22 cellular contexts compared by ENCODE assay signal in genomic region chr15:52121896-52122295, GRCh38. TPM values are rescaled to one million over a fixed set of nuclear protein-coding genes. Genes with fewer than 3 reads are reported as not detected.
DNase-seq lines count a peak whose midpoint lies in the region; ATAC-seq, FAIRE-seq and TF ChIP-seq lines count a peak whose summit lies in the region.
"Had no signal": no experiment of that assay in that cellular context is flagged by ENCODE, and none has a peak within 500 bp of the region (broad histone marks: within the 10 kb centered on the region; RNA-seq: fewer than 3 reads in every experiment).

No MANE protein-coding gene starts in this region.

- H3K4ac ChIP-seq in mesenchymal stem cell (ENCODE audit: low read depth in 1 of 2, low read length in 2 of 2): no peak overlapping the region

- no peak overlapping the region for H3K14ac ChIP-seq in mesenchymal stem cell (ENCODE audit: low read length in 2 of 2)

- no peak overlapping the region for H2BK15ac ChIP-seq in mesenchymal stem cell (ENCODE audit: low read depth, poor library complexity, severe bottlenecking)

- FAIRE-seq in endothelial cell of umbilical vein (lab: Jason Lieb, UNC): peak; percentile 8
- FAIRE-seq: H54, RCC 7860 had no signal

- H2BK120ac ChIP-seq in mesenchymal stem cell (ENCODE audit: low read depth, low read length): no peak overlapping the region

- H3K9me3 ChIP-seq in endothelial cell of umbilical vein (replicated peaks; ENCODE audit: control insufficient read depth, insufficient read depth, low read length): no peaks in the 10 kb centered on the region
- no peaks in the 10 kb centered on the region for H3K9me3 ChIP-seq in mesenchymal stem cell (ENCODE audit: control insufficient read depth, low read length)
- no peaks in the 10 kb centered on the region for H3K9me3 ChIP-seq in colonic mucosa
- no peaks in the 10 kb centered on the region for H3K9me3 ChIP-seq in left lung
- H3K9me3 ChIP-seq: SJSA1 had no signal

- H2BK12ac ChIP-seq in mesenchymal stem cell (ENCODE audit: low read length in 2 of 2): no peak overlapping the region

- no peak overlapping the region for H4K91ac ChIP-seq in mesenchymal stem cell (ENCODE audit: low read length)

- dilution Hi-C loops in endothelial cell of umbilical vein (cut with MboI; ENCODE audit: extremely low pct_ligation_motif_present, low sequenced_read_pairs): no loop called here

- peak; percentile 39 for DNase-seq in DMS53 (lab: John Stamatoyannopoulos, UW)
- peak; percentile 89 for DNase-seq in LHCN-M2 (ENCODE audit: low read depth)
- DNase-seq in endothelial cell of umbilical vein (ENCODE audit: low read depth, low spot score): no peak
- peak; percentile 78 for DNase-seq in mesenchymal stem cell
- DNase-seq in colonic mucosa: no peak
- DNase-seq in left lung: no peak
- no peak for DNase-seq in COR-L47 (lab: John Stamatoyannopoulos, UW)
- no peak for DNase-seq in stimulated activated CD4-positive, alpha-beta T cell treated with anti-CD3 and anti-CD28 coated beads, Interleukin-4, amount 100 ng/mL, for 24 hours
- DNase-seq: CD4-positive, CD25-positive, alpha-beta regulatory T cell; GF-D8; KG1; MV-4-11; NCI-H1105 treated with DMSO at 0.1 percent for 48 hours; NCI-H1694; NCI-H2081; NCI-H2171; NCI-H345; NCI-H524; NCI-H82 had no signal

- POLR2A ChIA-PET in endothelial cell of umbilical vein (lab: Charles Lee): no interaction called here

- CTCF ChIA-PET in endothelial cell of umbilical vein (lab: Charles Lee): interaction anchor here (0.6 to 4.2 kb wide), 2 partner anchors 43 to 84 kb away, joined by 3 to 23 read pairs; no protein-coding TSS in a partner anchor

- H2AK5ac ChIP-seq in mesenchymal stem cell (ENCODE audit: low read length, severe bottlenecking): no peak overlapping the region

- H2BK5ac ChIP-seq in mesenchymal stem cell (ENCODE audit: low read depth, low read length, poor library complexity, severe bottlenecking): no peak overlapping the region

- WGBS in mesenchymal stem cell: 13% methylated on average over 1 of the region's 2 CpGs

- no TSS peak for BruUV-seq in endothelial cell of umbilical vein (replicated peaks; lab: Mats Ljungman, UMichigan)

- H2AFZ ChIP-seq in endothelial cell of umbilical vein (ENCODE audit: low read depth, low read length): no peak overlapping the region
- no peak overlapping the region for H2AFZ ChIP-seq in mesenchymal stem cell (ENCODE audit: low read depth, low read length)

- H3K36me3 ChIP-seq in endothelial cell of umbilical vein (ENCODE audit: control insufficient read depth in 2 of 2, extremely low read depth in 1 of 2, insufficient read depth in 2 of 2, low read length in 2 of 2): no peaks in the 10 kb centered on the region
- H3K36me3 ChIP-seq in mesenchymal stem cell (ENCODE audit: control insufficient read depth in 1 of 2, insufficient read depth in 2 of 2, low read depth in 1 of 2, low read length in 2 of 2): peaks cover 6 to 15% of the 10 kb centered on the region in 2 experiments
- H3K36me3 ChIP-seq in colonic mucosa: no peaks in the 10 kb centered on the region
- H3K36me3 ChIP-seq in left lung: no peaks in the 10 kb centered on the region
- H3K36me3 ChIP-seq: SJSA1 had no signal

- H3K4me2 ChIP-seq in endothelial cell of umbilical vein (ENCODE audit: insufficient read depth, low read length): no peak overlapping the region
- H3K4me2 ChIP-seq in mesenchymal stem cell (ENCODE audit: low read length, poor library complexity, severe bottlenecking): no peak overlapping the region

- H3K4me3 ChIP-seq in endothelial cell of umbilical vein (replicated peaks in 1 of 3; ENCODE audit: insufficient read depth in 1 of 3, low read depth in 1 of 3, low read length in 3 of 3) (no peak overlapping the region), mesenchymal stem cell (ENCODE audit: insufficient read depth in 1 of 2, low read depth in 1 of 2, low read length in 2 of 2) (no peak overlapping the region), colonic mucosa (no peak overlapping the region), left lung (no peak overlapping the region)
- H3K4me3 ChIP-seq: SJSA1 had no signal

- ATAC-seq in left lung: no peak

- H3K27ac ChIP-seq in endothelial cell of umbilical vein (ENCODE audit: insufficient read depth, low read depth, low read length) (no peak overlapping the region), mesenchymal stem cell (ENCODE audit: low read length, poor library complexity, severe bottlenecking) (no peak overlapping the region), colonic mucosa (no peak overlapping the region), left lung (no peak overlapping the region)
- H3K27ac ChIP-seq: SJSA1 had no signal

- peaks cover 12% of the 10 kb centered on the region for H3K4me1 ChIP-seq in endothelial cell of umbilical vein (ENCODE audit: control insufficient read depth, extremely low read depth, insufficient read depth, low read length)
- H3K4me1 ChIP-seq in mesenchymal stem cell (ENCODE audit: control insufficient read depth, insufficient read depth, low read depth, low read length): peaks cover 12% of the 10 kb centered on the region
- H3K4me1 ChIP-seq in colonic mucosa: no peaks in the 10 kb centered on the region
- no peaks in the 10 kb centered on the region for H3K4me1 ChIP-seq in left lung

- no peak overlapping the region for H3K18ac ChIP-seq in mesenchymal stem cell (ENCODE audit: low read depth in 1 of 2, low read length in 2 of 2)

- no peaks in the 10 kb centered on the region for H4K20me1 ChIP-seq in endothelial cell of umbilical vein (replicated peaks; ENCODE audit: control insufficient read depth, extremely low read depth, insufficient read depth, low read length)

- no peaks in the 10 kb centered on the region for H3K79me1 ChIP-seq in mesenchymal stem cell (replicated peaks; ENCODE audit: low read length, poor library complexity, severe bottlenecking)

- H3K9me1 ChIP-seq in endothelial cell of umbilical vein (replicated peaks; ENCODE audit: control insufficient read depth, extremely low read depth, insufficient read depth, low read length): no peaks in the 10 kb centered on the region

- intact Hi-C loops in endothelial cell of umbilical vein (cut with micrococcal nuclease) (no loop called here), colonic mucosa (cut with DNase I) (no loop called here), left lung (cut with DNase I) (no loop called here)

- no peak for TF ChIP-seq POLR2A in endothelial cell of umbilical vein (IDR thresholded peaks at IDR 0.05; ENCODE audit: low read depth, low read length)

- H3K27me3 ChIP-seq in endothelial cell of umbilical vein (ENCODE audit: control insufficient read depth in 2 of 2, insufficient read depth in 2 of 2, low read length in 2 of 2) (no peaks in the 10 kb centered on the region), mesenchymal stem cell (ENCODE audit: control insufficient read depth in 1 of 2, insufficient read depth in 1 of 2, low read length in 2 of 2) (no peaks in the 10 kb centered on the region), colonic mucosa (no peaks in the 10 kb centered on the region), left lung (no peaks in the 10 kb centered on the region)
- H3K27me3 ChIP-seq: SJSA1 had no signal

- no peak overlapping the region for H3K9ac ChIP-seq in endothelial cell of umbilical vein (replicated peaks; ENCODE audit: extremely low read depth, insufficient read depth, low read length)
- H3K9ac ChIP-seq in mesenchymal stem cell (ENCODE audit: low read length): no peak overlapping the region
- no peak overlapping the region for H3K9ac ChIP-seq in colonic mucosa (ENCODE audit: low read depth in 2 of 2, low read length in 2 of 2)

- H3K79me2 ChIP-seq in endothelial cell of umbilical vein (ENCODE audit: control insufficient read depth, insufficient read depth, low read length): no peaks in the 10 kb centered on the region

- no peak overlapping the region for H4K8ac ChIP-seq in mesenchymal stem cell (ENCODE audit: low read length)

- TF ChIP-seq CTCF in endothelial cell of umbilical vein (IDR thresholded peaks at IDR 0.05; ENCODE audit: extremely low read depth in 1 of 2, insufficient read depth in 1 of 2, low read depth in 1 of 2, low read length in 2 of 2) (no peak), colonic mucosa (IDR thresholded peaks at IDR 0.05) (no peak), left lung (IDR thresholded peaks at IDR 0.05) (no peak)

- no peak overlapping the region for H3K23ac ChIP-seq in mesenchymal stem cell (ENCODE audit: low read length in 2 of 2)

TF ChIP-seq in endothelial cell of umbilical vein, 7 proteins besides CTCF, POLR2A, EP300 and RAD21:
- peak; percentile 16 for TF ChIP-seq JUN (IDR thresholded peaks at IDR 0.05; ENCODE audit: borderline replicate concordance, insufficient read depth, insufficient read length, low read depth)
- TF ChIP-seq MAX (IDR thresholded peaks at IDR 0.05; ENCODE audit: insufficient read depth, insufficient read length): no peak

RNA-seq across cellular contexts. Expression of gene BCL2L10, which starts 9.3 kb away (rescaled TPM):
- total RNA-seq in LHCN-M2 (2014; rRNA removed) (0.06 TPM in 1 of 2 replicates, not detected in the other), endothelial cell of umbilical vein (0.44 TPM in 1 of 2 replicates, not detected in the other), colonic mucosa (1 to 10 TPM in 1 of 2 donors, under 1 TPM in 1; 0.77 to 2.1 TPM), left lung (under 1 TPM in 1 of 2 donors, not detected in 1; 0.20 TPM)
- polyA plus RNA-seq in LHCN-M2 (2012): not detected
- polyA plus RNA-seq in endothelial cell of umbilical vein: 1.8 and 1.9 TPM in 2 replicates
- 1.2 and 1.4 TPM in 2 replicates for polyA plus RNA-seq in endothelial cell of umbilical vein (2011; cell fraction: cytosol; rRNA removed)
- 0.86 and 0.88 TPM in 2 replicates for polyA plus RNA-seq in endothelial cell of umbilical vein (2011; cell fraction: nucleus; rRNA removed)
- polyA plus RNA-seq in endothelial cell of umbilical vein (2012): 0.76 and 3.0 TPM in 2 replicates
- polyA minus RNA-seq in endothelial cell of umbilical vein: 0.73 TPM in 1 of 2 replicates, not detected in the other
- polyA minus RNA-seq in endothelial cell of umbilical vein (2011; cell fraction: cytosol; rRNA and poly(A)+ RNA removed): not detected
- 0.58 TPM in 1 of 2 replicates, not detected in the other for polyA minus RNA-seq in endothelial cell of umbilical vein (2011; cell fraction: nucleus; rRNA and poly(A)+ RNA removed)
- 0.06 TPM for polyA plus RNA-seq in mesenchymal stem cell (2013, experiment 1 of 2)
- not detected for polyA plus RNA-seq in mesenchymal stem cell (2013, experiment 2 of 2)
- total RNA-seq: SJSA1 had no signal

Comparison
In these comparisons a context has a peak if more than half of its experiments do, and no peak if none do; other contexts are left out.
1. DNase-seq: peak in DMS53 (single experiment), LHCN-M2 (single experiment) and mesenchymal stem cell (single experiment); none in endothelial cell of umbilical vein (single experiment), colonic mucosa (single experiment), left lung (0 of 2), COR-L47 (single experiment) and stimulated activated CD4-positive, alpha-beta T cell treated with anti-CD3 and anti-CD28 coated beads, Interleukin-4, amount 100 ng/mL, for 24 hours (single experiment).